Comparison of ENCODE assay signal across 3 cellular contexts in the genomic region with DNA sequence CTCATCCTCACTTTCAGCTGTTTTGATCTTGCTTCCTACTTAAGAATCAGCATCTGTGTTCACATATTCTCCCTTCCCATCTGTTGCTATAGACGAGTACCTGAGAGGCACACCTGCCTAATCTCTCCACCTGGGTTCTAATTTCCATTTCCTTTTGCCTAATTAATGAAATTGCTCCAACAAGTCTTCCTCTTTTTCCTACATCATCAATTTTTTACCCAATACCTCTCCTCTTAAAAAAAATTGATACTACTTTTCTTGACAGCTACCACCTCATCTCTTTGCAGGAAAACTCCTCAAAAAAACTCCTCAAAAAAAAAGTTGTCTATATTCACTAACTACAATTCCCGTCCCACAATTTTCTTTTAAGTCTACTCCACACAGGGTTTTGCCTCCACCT.
TF ChIP-seq lines count a peak whose summit lies in the region.

No MANE protein-coding gene starts in this region.

TF ChIP-seq in HepG2, 621 proteins besides CTCF, POLR2A, EP300 and RAD21:
- TF ChIP-seq KAT7 (CRISPR knock-in tag; IDR thresholded peaks at IDR 0.05; ENCODE audit: borderline replicate concordance) (no peak), GTF2F1 (IDR thresholded peaks at IDR 0.05; ENCODE audit: low read length) (no peak), CCDC6 (CRISPR knock-in tag; IDR thresholded peaks at IDR 0.05) (no peak), POLR2AphosphoS2 (IDR thresholded peaks at IDR 0.05; ENCODE audit: low read depth, low read length) (no peak), ZSCAN20 (CRISPR knock-in tag; IDR thresholded peaks at IDR 0.05; ENCODE audit: borderline replicate concordance) (no peak), XRCC5 (optimal IDR thresholded peaks at IDR 0.05; ENCODE audit: low read length) (no peak), ZNF556 (CRISPR knock-in tag; IDR thresholded peaks at IDR 0.05; ENCODE audit: borderline replicate concordance) (no peak), IKZF1 (IDR thresholded peaks at IDR 0.05) (no peak), TBL1XR1 (IDR thresholded peaks at IDR 0.05; ENCODE audit: borderline replicate concordance, low read length, partially characterized antibody) (no peak), MAFK (conservative IDR thresholded peaks at IDR 0.05 in 1 of 2, IDR thresholded peaks at IDR 0.05 in 1 of 2; ENCODE audit: low read length in 2 of 2) (peak; percentile 47 to 56; a peak in 3 of 4 replicates), SOX13 (IDR thresholded peaks at IDR 0.05) (no peak), SOX13 (CRISPR knock-in tag; conservative IDR thresholded peaks at IDR 0.05 in 1 of 2, IDR thresholded peaks at IDR 0.05 in 1 of 2) (no peak), CENPX (CRISPR knock-in tag; IDR thresholded peaks at IDR 0.05) (no peak), MAFF (IDR thresholded peaks at IDR 0.05; ENCODE audit: low read depth, low read length) (peak; percentile 59; the same call in 1 of the 2 replicates)
- TF ChIP-seq, protein P1, sequence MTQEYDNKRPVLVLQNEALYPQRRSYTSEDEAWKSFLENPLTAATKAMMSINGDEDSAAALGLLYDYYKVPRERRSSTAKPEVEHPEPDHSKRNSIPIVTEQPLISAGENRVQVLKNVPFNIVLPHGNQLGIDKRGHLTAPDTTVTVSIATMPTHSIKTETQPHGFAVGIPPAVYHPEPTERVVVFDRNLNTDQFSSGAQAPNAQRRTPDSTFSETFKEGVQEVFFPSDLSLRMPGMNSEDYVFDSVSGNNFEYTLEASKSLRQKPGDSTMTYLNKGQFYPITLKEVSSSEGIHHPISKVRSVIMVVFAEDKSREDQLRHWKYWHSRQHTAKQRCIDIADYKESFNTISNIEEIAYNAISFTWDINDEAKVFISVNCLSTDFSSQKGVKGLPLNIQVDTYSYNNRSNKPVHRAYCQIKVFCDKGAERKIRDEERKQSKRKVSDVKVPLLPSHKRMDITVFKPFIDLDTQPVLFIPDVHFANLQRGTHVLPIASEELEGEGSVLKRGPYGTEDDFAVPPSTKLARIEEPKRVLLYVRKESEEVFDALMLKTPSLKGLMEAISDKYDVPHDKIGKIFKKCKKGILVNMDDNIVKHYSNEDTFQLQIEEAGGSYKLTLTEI (CRISPR knock-in tag; conservative IDR thresholded peaks at IDR 0.05) = no peak

TF ChIP-seq in IMR-90, 13 proteins besides CTCF, POLR2A, EP300 and RAD21:
- TF ChIP-seq, protein P2, sequence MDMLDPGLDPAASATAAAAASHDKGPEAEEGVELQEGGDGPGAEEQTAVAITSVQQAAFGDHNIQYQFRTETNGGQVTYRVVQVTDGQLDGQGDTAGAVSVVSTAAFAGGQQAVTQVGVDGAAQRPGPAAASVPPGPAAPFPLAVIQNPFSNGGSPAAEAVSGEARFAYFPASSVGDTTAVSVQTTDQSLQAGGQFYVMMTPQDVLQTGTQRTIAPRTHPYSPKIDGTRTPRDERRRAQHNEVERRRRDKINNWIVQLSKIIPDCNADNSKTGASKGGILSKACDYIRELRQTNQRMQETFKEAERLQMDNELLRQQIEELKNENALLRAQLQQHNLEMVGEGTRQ (IDR thresholded peaks at IDR 0.05; ENCODE audit: low read depth, low read length) = no peak
- TF ChIP-seq MAFK (IDR thresholded peaks at IDR 0.05; ENCODE audit: low read depth, low read length) = 0 out of 2 replicates have a peak, but pooled peaks have one; percentile 6

TF ChIP-seq in H1, 55 proteins besides CTCF, POLR2A, EP300 and RAD21:
- TF ChIP-seq CEBPB (IDR thresholded peaks at IDR 0.05; ENCODE audit: low read depth, low read length) = no peak
- TF ChIP-seq, protein P3, sequence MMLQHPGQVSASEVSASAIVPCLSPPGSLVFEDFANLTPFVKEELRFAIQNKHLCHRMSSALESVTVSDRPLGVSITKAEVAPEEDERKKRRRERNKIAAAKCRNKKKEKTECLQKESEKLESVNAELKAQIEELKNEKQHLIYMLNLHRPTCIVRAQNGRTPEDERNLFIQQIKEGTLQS (IDR thresholded peaks at IDR 0.05; ENCODE audit: insufficient read depth, low read depth, low read length) = no peak
- no peak for TF ChIP-seq PHF8 (conservative IDR thresholded peaks at IDR 0.05; ENCODE audit: low read depth, low read length)
- no peak for TF ChIP-seq SAP30 (IDR thresholded peaks at IDR 0.05; ENCODE audit: insufficient read depth, insufficient replicate concordance, low read length)
- TF ChIP-seq RBBP5 (IDR thresholded peaks at IDR 0.05; ENCODE audit: borderline replicate concordance, low read depth, low read length) = no peak
